In the genomic region with DNA sequence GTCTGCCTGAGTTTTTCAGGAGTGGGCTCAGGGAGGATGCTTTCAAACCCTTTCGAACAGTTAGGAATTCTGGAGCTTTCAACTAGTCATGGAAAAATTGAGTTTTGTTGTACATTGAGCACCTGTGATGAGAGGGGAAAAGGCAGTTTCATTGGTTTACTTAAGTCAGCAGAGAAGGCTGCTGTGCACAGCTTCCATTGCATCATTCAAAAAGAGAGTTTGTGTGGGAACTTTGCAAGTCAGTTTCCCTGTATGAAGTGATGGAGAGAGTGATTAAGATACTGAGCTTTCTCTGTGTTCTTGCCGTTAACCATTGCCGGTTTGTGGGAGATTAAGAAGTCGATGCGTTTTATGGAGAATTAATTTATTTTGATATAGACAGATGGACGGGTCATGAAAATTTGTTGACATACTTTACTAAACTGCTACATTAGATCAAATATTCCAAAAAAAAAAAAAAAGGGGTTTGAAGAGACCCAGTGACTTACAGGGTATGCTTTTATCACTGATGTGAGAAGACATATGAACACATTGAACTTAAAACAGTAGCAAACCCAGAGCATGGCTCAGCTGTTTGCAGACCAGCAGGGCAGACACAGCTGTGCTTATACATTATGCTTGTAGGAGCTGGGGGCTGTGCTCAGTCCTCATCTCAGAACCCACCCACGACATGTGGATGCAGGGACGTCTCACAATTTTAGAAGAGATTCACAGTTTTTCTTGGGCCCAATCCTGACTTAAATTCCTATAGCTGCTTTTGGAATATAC, we compare ENCODE assay signal across 1 cellular context.
TF ChIP-seq lines count a peak whose summit lies in the region.

No MANE protein-coding gene starts in this region.

TF ChIP-seq in WTC11, 78 proteins besides CTCF, POLR2A, EP300 and RAD21 (continued from another document):
- TF ChIP-seq, protein P1, sequence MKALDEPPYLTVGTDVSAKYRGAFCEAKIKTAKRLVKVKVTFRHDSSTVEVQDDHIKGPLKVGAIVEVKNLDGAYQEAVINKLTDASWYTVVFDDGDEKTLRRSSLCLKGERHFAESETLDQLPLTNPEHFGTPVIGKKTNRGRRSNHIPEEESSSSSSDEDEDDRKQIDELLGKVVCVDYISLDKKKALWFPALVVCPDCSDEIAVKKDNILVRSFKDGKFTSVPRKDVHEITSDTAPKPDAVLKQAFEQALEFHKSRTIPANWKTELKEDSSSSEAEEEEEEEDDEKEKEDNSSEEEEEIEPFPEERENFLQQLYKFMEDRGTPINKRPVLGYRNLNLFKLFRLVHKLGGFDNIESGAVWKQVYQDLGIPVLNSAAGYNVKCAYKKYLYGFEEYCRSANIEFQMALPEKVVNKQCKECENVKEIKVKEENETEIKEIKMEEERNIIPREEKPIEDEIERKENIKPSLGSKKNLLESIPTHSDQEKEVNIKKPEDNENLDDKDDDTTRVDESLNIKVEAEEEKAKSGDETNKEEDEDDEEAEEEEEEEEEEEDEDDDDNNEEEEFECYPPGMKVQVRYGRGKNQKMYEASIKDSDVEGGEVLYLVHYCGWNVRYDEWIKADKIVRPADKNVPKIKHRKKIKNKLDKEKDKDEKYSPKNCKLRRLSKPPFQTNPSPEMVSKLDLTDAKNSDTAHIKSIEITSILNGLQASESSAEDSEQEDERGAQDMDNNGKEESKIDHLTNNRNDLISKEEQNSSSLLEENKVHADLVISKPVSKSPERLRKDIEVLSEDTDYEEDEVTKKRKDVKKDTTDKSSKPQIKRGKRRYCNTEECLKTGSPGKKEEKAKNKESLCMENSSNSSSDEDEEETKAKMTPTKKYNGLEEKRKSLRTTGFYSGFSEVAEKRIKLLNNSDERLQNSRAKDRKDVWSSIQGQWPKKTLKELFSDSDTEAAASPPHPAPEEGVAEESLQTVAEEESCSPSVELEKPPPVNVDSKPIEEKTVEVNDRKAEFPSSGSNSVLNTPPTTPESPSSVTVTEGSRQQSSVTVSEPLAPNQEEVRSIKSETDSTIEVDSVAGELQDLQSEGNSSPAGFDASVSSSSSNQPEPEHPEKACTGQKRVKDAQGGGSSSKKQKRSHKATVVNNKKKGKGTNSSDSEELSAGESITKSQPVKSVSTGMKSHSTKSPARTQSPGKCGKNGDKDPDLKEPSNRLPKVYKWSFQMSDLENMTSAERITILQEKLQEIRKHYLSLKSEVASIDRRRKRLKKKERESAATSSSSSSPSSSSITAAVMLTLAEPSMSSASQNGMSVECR (CRISPR knock-in tag; IDR thresholded peaks at IDR 0.05; ENCODE audit: borderline replicate concordance), result no peak
- TF ChIP-seq, protein P2, sequence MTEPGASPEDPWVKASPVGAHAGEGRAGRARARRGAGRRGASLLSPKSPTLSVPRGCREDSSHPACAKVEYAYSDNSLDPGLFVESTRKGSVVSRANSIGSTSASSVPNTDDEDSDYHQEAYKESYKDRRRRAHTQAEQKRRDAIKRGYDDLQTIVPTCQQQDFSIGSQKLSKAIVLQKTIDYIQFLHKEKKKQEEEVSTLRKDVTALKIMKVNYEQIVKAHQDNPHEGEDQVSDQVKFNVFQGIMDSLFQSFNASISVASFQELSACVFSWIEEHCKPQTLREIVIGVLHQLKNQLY (CRISPR knock-in tag; IDR thresholded peaks at IDR 0.05), result no peak
- TF ChIP-seq FOXP1 (CRISPR knock-in tag; IDR thresholded peaks at IDR 0.05; ENCODE audit: borderline replicate concordance) (no peak), FOXJ3 (CRISPR knock-in tag; IDR thresholded peaks at IDR 0.05; ENCODE audit: borderline replicate concordance) (no peak), ZNF423 (CRISPR knock-in tag; IDR thresholded peaks at IDR 0.05) (no peak), SMAD3 (CRISPR knock-in tag; IDR thresholded peaks at IDR 0.05; ENCODE audit: borderline replicate concordance) (no peak), ZNF138 (CRISPR knock-in tag; conservative IDR thresholded peaks at IDR 0.05) (no peak), NR3C1 (CRISPR knock-in tag; conservative IDR thresholded peaks at IDR 0.05; ENCODE audit: low read depth) (no peak)
- TF ChIP-seq, protein P3, sequence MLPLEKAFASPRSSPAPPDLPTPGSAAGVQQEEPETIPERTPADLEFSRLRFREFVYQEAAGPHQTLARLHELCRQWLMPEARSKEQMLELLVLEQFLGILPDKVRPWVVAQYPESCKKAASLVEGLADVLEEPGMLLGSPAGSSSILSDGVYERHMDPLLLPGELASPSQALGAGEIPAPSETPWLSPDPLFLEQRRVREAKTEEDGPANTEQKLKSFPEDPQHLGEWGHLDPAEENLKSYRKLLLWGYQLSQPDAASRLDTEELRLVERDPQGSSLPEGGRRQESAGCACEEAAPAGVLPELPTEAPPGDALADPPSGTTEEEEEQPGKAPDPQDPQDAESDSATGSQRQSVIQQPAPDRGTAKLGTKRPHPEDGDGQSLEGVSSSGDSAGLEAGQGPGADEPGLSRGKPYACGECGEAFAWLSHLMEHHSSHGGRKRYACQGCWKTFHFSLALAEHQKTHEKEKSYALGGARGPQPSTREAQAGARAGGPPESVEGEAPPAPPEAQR (CRISPR knock-in tag; IDR thresholded peaks at IDR 0.05), result no peak
